In genomic region chr15:64950888-64951287, GRCh38 we compare ENCODE assay signal across 1 cellular context.
TF ChIP-seq lines count a peak whose summit lies in the region.

No MANE protein-coding gene starts in this region.

TF ChIP-seq in K562, 482 proteins besides CTCF, POLR2A, EP300 and RAD21 (continues in another document):
- TF ChIP-seq NCOA2 (IDR thresholded peaks at IDR 0.05; ENCODE audit: partially characterized antibody in 2 of 2) (no peak), ZBTB11 (CRISPR knock-in tag; IDR thresholded peaks at IDR 0.05) (no peak), PCBP2 (IDR thresholded peaks at IDR 0.05; ENCODE audit: low read depth, low read length, poor library complexity, severe bottlenecking) (no peak), TRIM28 (IDR thresholded peaks at IDR 0.05) (no peak), THRB (CRISPR knock-in tag; conservative IDR thresholded peaks at IDR 0.05) (no peak), TSHZ1 (CRISPR knock-in tag; IDR thresholded peaks at IDR 0.05) (no peak), TRIM25 (IDR thresholded peaks at IDR 0.05; ENCODE audit: borderline replicate concordance) (no peak), SOX6 (IDR thresholded peaks at IDR 0.05) (0 out of 2 replicates have a peak, but pooled peaks have one; percentile 11), STAT5B (CRISPR knock-in tag; IDR thresholded peaks at IDR 0.05) (no peak), NR2C2 (CRISPR knock-in tag; IDR thresholded peaks at IDR 0.05) (no peak), NR2C2 (tag; IDR thresholded peaks at IDR 0.05) (no peak), EGR1 (conservative IDR thresholded peaks at IDR 0.05) (no peak), FUS (optimal IDR thresholded peaks at IDR 0.05; ENCODE audit: low read depth, low read length) (no peak), BCLAF1 (IDR thresholded peaks at IDR 0.05; ENCODE audit: borderline replicate concordance in 1 of 2, control insufficient read depth in 1 of 2, low read depth in 2 of 2, low read length in 1 of 2) (no peak), ZNF282 (CRISPR knock-in tag; IDR thresholded peaks at IDR 0.05) (no peak), SMC3 (conservative IDR thresholded peaks at IDR 0.05; ENCODE audit: insufficient read depth, low read depth, low read length) (no peak), ZFP30 (CRISPR knock-in tag; IDR thresholded peaks at IDR 0.05; ENCODE audit: borderline replicate concordance) (no peak), ERF (CRISPR knock-in tag; IDR thresholded peaks at IDR 0.05) (no peak), POU5F1 (IDR thresholded peaks at IDR 0.05; ENCODE audit: borderline replicate concordance, low read depth, low read length, partially characterized antibody) (no peak), RB1 (IDR thresholded peaks at IDR 0.05; ENCODE audit: low read depth) (no peak), ZNF512 (tag; IDR thresholded peaks at IDR 0.05) (peak; percentile 7; the same call in 1 of the 2 replicates), ADNP (tag; IDR thresholded peaks at IDR 0.05) (no peak), MBD2 (IDR thresholded peaks at IDR 0.05; ENCODE audit: borderline replicate concordance, low read depth) (no peak), MAFG (tag; conservative IDR thresholded peaks at IDR 0.05) (peak; percentile 50), POLR3G (IDR thresholded peaks at IDR 0.05; ENCODE audit: extremely low read depth, insufficient read length, insufficient replicate concordance) (no peak), MTA1 (IDR thresholded peaks at IDR 0.05; ENCODE audit: borderline replicate concordance) (0 out of 2 replicates have a peak, but pooled peaks have one; percentile 16), ZEB2 (IDR thresholded peaks at IDR 0.05) (peak; percentile 81), MNT (conservative IDR thresholded peaks at IDR 0.05) (no peak), ZNF316 (IDR thresholded peaks at IDR 0.05) (0 out of 2 replicates have a peak, but pooled peaks have one; percentile 34), RBM25 (IDR thresholded peaks at IDR 0.05; ENCODE audit: low read depth, low read length, severe bottlenecking) (no peak), PRPF4 (IDR thresholded peaks at IDR 0.05; ENCODE audit: insufficient read depth, low read depth, low read length, poor library complexity, severe bottlenecking) (no peak), KAT7 (CRISPR knock-in tag; IDR thresholded peaks at IDR 0.05; ENCODE audit: borderline replicate concordance) (no peak), HINFP (tag; conservative IDR thresholded peaks at IDR 0.05; ENCODE audit: low read depth) (no peak), CREB5 (CRISPR knock-in tag; IDR thresholded peaks at IDR 0.05) (no peak), CTBP1 (IDR thresholded peaks at IDR 0.05; ENCODE audit: borderline replicate concordance) (peak; percentile 48), IRF9 (tag; IDR thresholded peaks at IDR 0.05) (no peak), ZNF696 (CRISPR knock-in tag; conservative IDR thresholded peaks at IDR 0.05) (no peak), NFE2 (IDR thresholded peaks at IDR 0.05; ENCODE audit: low read depth) (peak; percentile 64), KLF16 (IDR thresholded peaks at IDR 0.05) (no peak), SAFB2 (IDR thresholded peaks at IDR 0.05; ENCODE audit: borderline replicate concordance, low read depth, low read length, severe bottlenecking) (no peak), RBM15 (IDR thresholded peaks at IDR 0.05; ENCODE audit: insufficient read depth, low read length) (no peak), PTRF (tag; IDR thresholded peaks at IDR 0.05) (no peak)
